In genomic region chr22:40979198-40979597, GRCh38 we compare ENCODE assay signal across 5 cellular contexts.
"Had no signal": no experiment of that assay in that cellular context is flagged by ENCODE, and none has a peak within 500 bp of the region (broad histone marks: within the 10 kb centered on the region; RNA-seq: fewer than 3 reads in every experiment).

No MANE protein-coding gene starts in this region.

- H3K27ac Mint-ChIP-seq: IgD-negative memory B cell had no signal

- H3K4me1 Mint-ChIP-seq: H9 had no signal

- H3K9me3 Mint-ChIP-seq: H9 had no signal

- H3K4me3 Mint-ChIP-seq: H9, IgD-negative memory B cell had no signal

- DNase-seq: GOT3, H9, HCEC 1CT, KG1 had no signal

- H3K36me3 Mint-ChIP-seq: IgD-negative memory B cell had no signal
